ENCODE assay signal across 11 cellular contexts in the genomic region with DNA sequence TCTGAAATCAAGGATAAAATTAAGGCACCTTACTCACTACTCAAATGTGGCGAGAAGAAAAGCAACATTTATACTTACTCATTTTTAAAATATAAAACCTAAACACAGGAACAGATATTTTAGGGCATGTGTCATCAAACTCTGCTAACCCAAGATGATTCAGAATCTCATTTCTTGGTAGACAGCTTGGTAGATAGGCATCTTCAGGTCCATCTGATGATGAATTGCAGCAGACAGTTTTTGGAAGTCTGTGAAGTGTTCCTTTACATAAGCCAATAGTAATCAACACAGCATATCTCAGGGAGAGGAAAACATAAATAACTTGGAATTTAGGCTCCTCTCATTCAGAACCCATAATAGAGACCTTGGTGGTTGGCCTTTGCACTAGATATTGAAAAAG. TPM values are rescaled to one million over a fixed set of nuclear protein-coding genes. Genes with fewer than 3 reads are reported as not detected.
DNase-seq lines count a peak whose midpoint lies in the region; ATAC-seq and TF ChIP-seq lines count a peak whose summit lies in the region.
"Had no signal": no experiment of that assay in that cellular context is flagged by ENCODE, and none has a peak within 500 bp of the region (broad histone marks: within the 10 kb centered on the region; RNA-seq: fewer than 3 reads in every experiment).

No MANE protein-coding gene starts in this region.

- H3K4me1 ChIP-seq in body of pancreas = peaks cover 54% of the 10 kb centered on the region

- H3K27me3 ChIP-seq in GM06990 (replicated peaks; ENCODE audit: control insufficient read depth, insufficient read depth, low read length) = no peaks in the 10 kb centered on the region
- H3K27me3 ChIP-seq in body of pancreas = no peaks in the 10 kb centered on the region

- peak overlapping the region in 2 of 4 donors; percentile 90 to 93 for H3K27ac ChIP-seq in body of pancreas

- intact Hi-C loops in body of pancreas (cut with DNase I) = loop anchor here (10.0 kb wide), 1 partner anchor 130 kb away; no protein-coding TSS in a partner anchor

- TF ChIP-seq CTCF in GM06990 (IDR thresholded peaks at IDR 0.05; ENCODE audit: insufficient read depth, low read length, poor library complexity, severe bottlenecking) = no peak
- no peak for TF ChIP-seq CTCF in body of pancreas (IDR thresholded peaks at IDR 0.05)

- no peaks in the 10 kb centered on the region for H3K9me3 ChIP-seq in body of pancreas

- TF ChIP-seq POLR2A in body of pancreas (IDR thresholded peaks at IDR 0.05) = no peak

- WGBS in body of pancreas, 2 donors = 93 to 100% methylated on average over 1 of the region's 1 CpG

- peak overlapping the region; percentile 32; the same call in 1 of the 2 replicates for H3K4me3 ChIP-seq in GM06990 (replicated peaks; ENCODE audit: low read depth, low read length)
- peak overlapping the region; percentile 75 for H3K4me3 ChIP-seq in skeletal muscle cell (ENCODE audit: low read depth, low read length)
- no peak overlapping the region for H3K4me3 ChIP-seq in body of pancreas

- ATAC-seq in SK-N-SH treated with all-trans-retinoic acid at 6 μM for 48 hours = peak; percentile 43
- no peak for ATAC-seq in body of pancreas
- no peak for ATAC-seq in GM21717 (IDR thresholded peaks at IDR 0.05; ENCODE audit: unreplicated experiment)
- ATAC-seq: sciatic nerve had no signal

- H3K36me3 ChIP-seq in GM06990 (ENCODE audit: control insufficient read depth, insufficient read depth, low read length) = peaks cover 4% of the 10 kb centered on the region
- no peaks in the 10 kb centered on the region for H3K36me3 ChIP-seq in body of pancreas (replicated peaks in 1 of 2; ENCODE audit: insufficient read depth in 1 of 2, low read depth in 2 of 2)

- DNase-seq in GM06990 (ENCODE audit: extremely low read depth, insufficient read length) (no peak), fibroblast of gingiva (ENCODE audit: low read depth) (peak; percentile 73), skeletal muscle cell (ENCODE audit: low read depth) (peak; percentile 82), body of pancreas (no peak), DMS153 (lab: John Stamatoyannopoulos, UW) (no peak), NCI-H446 (lab: John Stamatoyannopoulos, UW) (no peak)
- DNase-seq: H7, hypothalamus had no signal

TF ChIP-seq in SK-N-SH treated with all-trans-retinoic acid at 6 μM for 48 hours, 23 proteins besides CTCF, POLR2A, EP300 and RAD21:
- TF ChIP-seq ZC3H10 (CRISPR knock-in tag; IDR thresholded peaks at IDR 0.05) (peak; percentile 40; the same call in 1 of the 2 replicates), BACH2 (CRISPR knock-in tag; IDR thresholded peaks at IDR 0.05; ENCODE audit: borderline replicate concordance) (no peak), CSDC2 (CRISPR knock-in tag; IDR thresholded peaks at IDR 0.05) (no peak), TOX (CRISPR knock-in tag; IDR thresholded peaks at IDR 0.05; ENCODE audit: borderline replicate concordance) (peak; percentile 47; the same call in 1 of the 2 replicates), PPARA (CRISPR knock-in tag; IDR thresholded peaks at IDR 0.05; ENCODE audit: borderline replicate concordance) (no peak), TSHZ2 (CRISPR knock-in tag; IDR thresholded peaks at IDR 0.05) (no peak), ZFP30 (CRISPR knock-in tag; IDR thresholded peaks at IDR 0.05) (no peak), ESRRG (CRISPR knock-in tag; IDR thresholded peaks at IDR 0.05) (no peak), ZFP3 (CRISPR knock-in tag; IDR thresholded peaks at IDR 0.05) (no peak), ZNF70 (CRISPR knock-in tag; IDR thresholded peaks at IDR 0.05) (no peak), RARB (CRISPR knock-in tag; IDR thresholded peaks at IDR 0.05) (0 out of 2 replicates have a peak, but pooled peaks have one; percentile 17), ZNF565 (CRISPR knock-in tag; conservative IDR thresholded peaks at IDR 0.05; ENCODE audit: low read depth) (no peak), ZNF8 (CRISPR knock-in tag; IDR thresholded peaks at IDR 0.05) (no peak), GLIS3 (CRISPR knock-in tag; IDR thresholded peaks at IDR 0.05) (no peak), ISL1 (CRISPR knock-in tag; IDR thresholded peaks at IDR 0.05) (peak; percentile 85)
- TF ChIP-seq, protein P1, sequence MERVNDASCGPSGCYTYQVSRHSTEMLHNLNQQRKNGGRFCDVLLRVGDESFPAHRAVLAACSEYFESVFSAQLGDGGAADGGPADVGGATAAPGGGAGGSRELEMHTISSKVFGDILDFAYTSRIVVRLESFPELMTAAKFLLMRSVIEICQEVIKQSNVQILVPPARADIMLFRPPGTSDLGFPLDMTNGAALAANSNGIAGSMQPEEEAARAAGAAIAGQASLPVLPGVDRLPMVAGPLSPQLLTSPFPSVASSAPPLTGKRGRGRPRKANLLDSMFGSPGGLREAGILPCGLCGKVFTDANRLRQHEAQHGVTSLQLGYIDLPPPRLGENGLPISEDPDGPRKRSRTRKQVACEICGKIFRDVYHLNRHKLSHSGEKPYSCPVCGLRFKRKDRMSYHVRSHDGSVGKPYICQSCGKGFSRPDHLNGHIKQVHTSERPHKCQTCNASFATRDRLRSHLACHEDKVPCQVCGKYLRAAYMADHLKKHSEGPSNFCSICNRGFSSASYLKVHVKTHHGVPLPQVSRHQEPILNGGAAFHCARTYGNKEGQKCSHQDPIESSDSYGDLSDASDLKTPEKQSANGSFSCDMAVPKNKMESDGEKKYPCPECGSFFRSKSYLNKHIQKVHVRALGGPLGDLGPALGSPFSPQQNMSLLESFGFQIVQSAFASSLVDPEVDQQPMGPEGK (CRISPR knock-in tag; IDR thresholded peaks at IDR 0.05; ENCODE audit: borderline replicate concordance) = no peak

RNA-seq across cellular contexts. Expression of gene HIPK2, which starts 3.4 kb away (rescaled TPM):
- total RNA-seq in body of pancreas = 10 to 100 TPM; 22.1 to 26.4 TPM

RNA-seq across cellular contexts. Expression of gene TBXAS1, which starts 54.7 kb away (rescaled TPM):
- total RNA-seq in body of pancreas = 10 to 100 TPM in 1 of 2 donors, 1 to 10 TPM in 1; 3.6 to 10.6 TPM

Comparison
In these comparisons a context has a peak if more than half of its experiments do, and no peak if none do; other contexts are left out.
1. DNase-seq: peak in fibroblast of gingiva (single experiment) and skeletal muscle cell (single experiment); none in GM06990 (single experiment), body of pancreas (0 of 4), DMS153 (single experiment) and NCI-H446 (0 of 2).
2. H3K4me3 ChIP-seq: peak in GM06990 (single experiment) and skeletal muscle cell (single experiment); none in body of pancreas (0 of 2).